In genomic region chr10:100987685-100988049, GRCh38 we compare ENCODE assay signal across 8 cellular contexts. TPM values are rescaled to one million over a fixed set of nuclear protein-coding genes. Genes with fewer than 3 reads are reported as not detected.
DNase-seq lines count a peak whose midpoint lies in the region; ATAC-seq, FAIRE-seq and TF ChIP-seq lines count a peak whose summit lies in the region.

No MANE protein-coding gene starts in this region.

- H3K4me1 ChIP-seq in SJCRH30 = peaks cover 12% of the 10 kb centered on the region

- no peak for FAIRE-seq in HTR-8/SVneo (lab: Jason Lieb, UNC)

- ATAC-seq in GM19395 (IDR thresholded peaks at IDR 0.05; ENCODE audit: unreplicated experiment) = peak; percentile 13
- ATAC-seq in GM21360 (IDR thresholded peaks at IDR 0.05; ENCODE audit: unreplicated experiment) = no peak
- no peak for ATAC-seq in HG03457 (IDR thresholded peaks at IDR 0.05; ENCODE audit: unreplicated experiment)

- no peaks in the 10 kb centered on the region for H3K27me3 ChIP-seq in SJCRH30

- H3K36me3 ChIP-seq in SJCRH30 = peaks cover 32% of the 10 kb centered on the region

- H3K4me3 ChIP-seq in SJCRH30 (peak overlapping the region; percentile 86), fibroblast of the aortic adventitia (ENCODE audit: low read depth, low read length) (peak overlapping the region; percentile 96), skin epidermis (peak overlapping the region; percentile 68 to 99 (median 77))

- no peaks in the 10 kb centered on the region for H3K9me3 ChIP-seq in SJCRH30 (replicated peaks)

- no peak for TF ChIP-seq CTCF in fibroblast of the aortic adventitia (IDR thresholded peaks at IDR 0.05; ENCODE audit: insufficient read depth, low read length)

- DNase-seq in SJCRH30 = no peak
- DNase-seq in fibroblast of the aortic adventitia (ENCODE audit: low read depth) = no peak
- DNase-seq in HTR-8/SVneo (ENCODE audit: insufficient read length, low spot score) = no peak
- no peak for DNase-seq in NCI-H2227 (lab: John Stamatoyannopoulos, UW; ENCODE audit: unreplicated experiment)

- H3K27ac ChIP-seq in SJCRH30 (peak overlapping the region; percentile 54), skin epidermis (peak overlapping the region in 18 of 21 experiments; percentile 62 to 93 (median 80))

RNA-seq across cellular contexts. Expression of gene TWNK, which starts 0.3 kb away (rescaled TPM):
- total RNA-seq in SJCRH30 (2014; rRNA removed; shearing (Covaris generic)) = 27.3 and 30.4 TPM in 2 replicates
- 4.1 and 4.8 TPM in 2 replicates for total RNA-seq in fibroblast of the aortic adventitia (ENCODE audit: low replicate concordance)

RNA-seq across cellular contexts. Expression of gene MRPL43, which starts 0.4 kb away (rescaled TPM):
- total RNA-seq in SJCRH30 (2014; rRNA removed; shearing (Covaris generic)) = 92.1 and 101 TPM in 2 replicates
- 27.8 and 38.2 TPM in 2 replicates for total RNA-seq in fibroblast of the aortic adventitia (ENCODE audit: low replicate concordance)

RNA-seq across cellular contexts. Expression of gene LZTS2, which starts 11.9 kb away (rescaled TPM):
- total RNA-seq in SJCRH30 (2014; rRNA removed; shearing (Covaris generic)) = 229 and 239 TPM in 2 replicates
- total RNA-seq in fibroblast of the aortic adventitia (ENCODE audit: low replicate concordance) = 91.7 and 175 TPM in 2 replicates

RNA-seq across cellular contexts. Expression of gene SEMA4G, which starts 18.4 kb away (rescaled TPM):
- 2.5 and 3.0 TPM in 2 replicates for total RNA-seq in SJCRH30 (2014; rRNA removed; shearing (Covaris generic))
- total RNA-seq in fibroblast of the aortic adventitia (ENCODE audit: low replicate concordance) = 0.25 and 0.81 TPM in 2 replicates

RNA-seq across cellular contexts. Expression of gene PDZD7, which starts 43.3 kb away (rescaled TPM):
- 0.25 and 0.89 TPM in 2 replicates for total RNA-seq in SJCRH30 (2014; rRNA removed; shearing (Covaris generic))
- total RNA-seq in fibroblast of the aortic adventitia (ENCODE audit: low replicate concordance) = 0.16 and 0.27 TPM in 2 replicates
